ENCODE assay signal across 1 cellular context in the genomic region with DNA sequence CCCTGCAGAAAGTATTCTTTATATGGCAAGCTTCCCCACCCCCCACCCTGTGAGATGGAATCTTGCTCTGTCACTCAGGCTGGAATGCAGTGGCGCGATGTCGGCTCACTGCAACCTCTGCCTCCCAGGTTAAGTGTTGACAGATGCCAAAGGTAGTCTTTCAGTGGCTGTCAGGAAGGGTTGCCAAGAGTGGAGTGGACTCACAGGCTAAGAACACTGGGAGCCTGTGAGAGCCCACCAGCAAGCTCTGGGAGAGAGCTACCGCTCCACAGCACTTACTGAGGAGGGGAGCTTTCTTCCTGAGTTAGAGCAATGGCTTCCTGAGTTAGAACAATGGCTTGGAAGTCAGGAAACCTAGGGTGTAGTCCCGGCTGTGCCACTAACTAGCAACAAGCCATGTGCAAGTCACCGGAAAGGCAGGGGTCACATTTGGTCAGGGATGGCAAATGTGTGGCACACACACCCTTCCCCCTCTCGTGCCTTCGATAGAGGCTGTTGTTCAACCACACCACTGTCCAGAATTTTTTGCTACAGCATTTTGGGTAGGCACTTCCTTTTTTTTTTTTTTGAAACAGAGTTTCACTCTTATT.
TF ChIP-seq lines count a peak whose summit lies in the region.

No MANE protein-coding gene starts in this region.

TF ChIP-seq in H1, 55 proteins besides CTCF, POLR2A, EP300 and RAD21:
- TF ChIP-seq NRF1 (IDR thresholded peaks at IDR 0.05; ENCODE audit: low read depth, low read length) (no peak), TEAD4 (IDR thresholded peaks at IDR 0.05; ENCODE audit: low read depth, low read length) (peak; percentile 60), SP2 (IDR thresholded peaks at IDR 0.05; ENCODE audit: low read length) (no peak), RXRA (IDR thresholded peaks at IDR 0.05; ENCODE audit: insufficient read depth, low read depth, low read length) (no peak), TBP (IDR thresholded peaks at IDR 0.05; ENCODE audit: low read depth, low read length) (no peak)
